Comparison of ENCODE assay signal across 25 cellular contexts in genomic region chr15:77225088-77225487, GRCh38.
DNase-seq lines count a peak whose midpoint lies in the region; ATAC-seq and TF ChIP-seq lines count a peak whose summit lies in the region.
"Had no signal": no experiment of that assay in that cellular context is flagged by ENCODE, and none has a peak within 500 bp of the region (broad histone marks: within the 10 kb centered on the region; RNA-seq: fewer than 3 reads in every experiment).

No MANE protein-coding gene starts in this region.

- H3K36me3 ChIP-seq in cardiac muscle cell (no peaks in the 10 kb centered on the region), heart left ventricle (no peaks in the 10 kb centered on the region), adipocyte (ENCODE audit: control insufficient read depth, insufficient read depth, low read length, severe bottlenecking) (peaks cover 14% of the 10 kb centered on the region), hepatocyte (replicated peaks; ENCODE audit: insufficient read depth, low read depth) (no peaks in the 10 kb centered on the region), Peyer's patch (no peaks in the 10 kb centered on the region)
- H3K36me3 ChIP-seq: adrenal gland, breast epithelium, lower lobe of right lung, thyroid gland had no signal

- peak overlapping the region; percentile 40 for H3K9ac ChIP-seq in adipocyte (ENCODE audit: low read length)

- peak in 1 of 2 donors; percentile 55 for DNase-seq in cardiac muscle cell (ENCODE audit: low read depth in 1 of 2, low spot score in 1 of 2)
- no peak for DNase-seq in heart left ventricle
- DNase-seq in adipocyte (ENCODE audit: low read depth), result peak; percentile 46
- no peak for DNase-seq in hepatocyte (ENCODE audit: low spot score)
- no peak for DNase-seq in NCI-H226
- DNase-seq in Peyer's patch, result no peak
- DNase-seq: 8988T; activated CD4-positive, alpha-beta T cell treated with anti-CD3 and anti-CD28 coated beads for 1 hour; activated T-cell treated with anti-CD3 and anti-CD28 coated beads, Interleukin-2, amount 50 U/mL, for 1 hour; adrenal gland; cortex of kidney; foreskin fibroblast; hippocampal formation; lower lobe of right lung; NCI-H187 treated with DMSO at 0.1 percent for 48 hours; NCI-H2227 treated with DMSO at 0.1 percent for 48 hours; NCI-H82; SHP77; stimulated activated CD4-positive, alpha-beta T cell treated with anti-CD3 and anti-CD28 coated beads, Interleukin-4, amount 100 ng/mL, for 24 hours; stimulated activated naive CD4-positive, alpha-beta T cell treated with Interleukin-2 at 50 U/mL for 16 hours; SW 1271; thyroid gland had no signal

- TF ChIP-seq POLR2A in heart left ventricle (IDR thresholded peaks at IDR 0.05) (no peak), Peyer's patch (IDR thresholded peaks at IDR 0.05) (no peak)

- H3K4me3 ChIP-seq in cardiac muscle cell, result no peak overlapping the region
- H3K4me3 ChIP-seq in heart left ventricle, result no peak overlapping the region
- no peak overlapping the region for H3K4me3 ChIP-seq in adipocyte (ENCODE audit: low read length)
- no peak overlapping the region for H3K4me3 ChIP-seq in hepatocyte
- no peak overlapping the region for H3K4me3 ChIP-seq in Peyer's patch
- H3K4me3 ChIP-seq: adrenal gland, breast epithelium, lower lobe of right lung, thyroid gland had no signal

- ATAC-seq in heart left ventricle (no peak), HG02885 (IDR thresholded peaks at IDR 0.05; ENCODE audit: poor library complexity, unreplicated experiment) (no peak), GM21786 (IDR thresholded peaks at IDR 0.05; ENCODE audit: unreplicated experiment) (no peak)
- ATAC-seq: lower lobe of right lung had no signal

- intact Hi-C loops in heart left ventricle (cut with DNase I), result loop anchor here in 1 of 10 donors (10.0 kb wide), 1 partner anchor 190 kb away; no protein-coding TSS in a partner anchor

- H3K27ac ChIP-seq in cardiac muscle cell, result peak overlapping the region; percentile 9
- H3K27ac ChIP-seq in heart left ventricle, result no peak overlapping the region
- H3K27ac ChIP-seq in hepatocyte, result peak overlapping the region; percentile 13
- H3K27ac ChIP-seq in Peyer's patch, result no peak overlapping the region
- H3K27ac ChIP-seq: adrenal gland, breast epithelium, lower lobe of right lung, thyroid gland had no signal

- no peak overlapping the region for H3K4me2 ChIP-seq in hepatocyte

- H3K9me2 ChIP-seq in hepatocyte (replicated peaks; ENCODE audit: insufficient read depth), result no peaks in the 10 kb centered on the region

- H2AFZ ChIP-seq in hepatocyte, result no peak overlapping the region

- H4K20me1 ChIP-seq in hepatocyte (ENCODE audit: insufficient read depth, poor library complexity, severe bottlenecking), result no peaks in the 10 kb centered on the region

- H3K9me3 ChIP-seq in cardiac muscle cell (ENCODE audit: low read depth) (no peaks in the 10 kb centered on the region), heart left ventricle (no peaks in the 10 kb centered on the region), adipocyte (ENCODE audit: control insufficient read depth, low read length) (no peaks in the 10 kb centered on the region), hepatocyte (ENCODE audit: low read depth) (no peaks in the 10 kb centered on the region), Peyer's patch (no peaks in the 10 kb centered on the region)
- H3K9me3 ChIP-seq: adrenal gland, breast epithelium, lower lobe of right lung, thyroid gland had no signal

- H3K79me2 ChIP-seq in hepatocyte, result no peaks in the 10 kb centered on the region

- H3K4me1 ChIP-seq in cardiac muscle cell (ENCODE audit: low read depth), result peaks cover 22% of the 10 kb centered on the region
- peaks cover 0 to 51% (median 18%) of the 10 kb centered on the region in 12 donors for H3K4me1 ChIP-seq in heart left ventricle
- H3K4me1 ChIP-seq in adipocyte (ENCODE audit: control insufficient read depth, insufficient read depth, low read length), result peaks cover 21% of the 10 kb centered on the region
- H3K4me1 ChIP-seq in hepatocyte (ENCODE audit: insufficient read depth), result peaks cover 10% of the 10 kb centered on the region
- peaks cover 0 to 8% (median 0%) of the 10 kb centered on the region in 4 donors for H3K4me1 ChIP-seq in Peyer's patch
- H3K4me1 ChIP-seq: breast epithelium, thyroid gland had no signal

- 55 to 66% (median 61%) methylated on average over 2 of the region's 2 CpGs for WGBS in heart left ventricle, 4 donors
- 88% methylated on average over 2 of the region's 2 CpGs for WGBS in hepatocyte (ENCODE audit: low lambda C conversion rate, missing lambda C conversion rate)

- TF ChIP-seq CTCF in cardiac muscle cell (IDR thresholded peaks at IDR 0.05; ENCODE audit: low read depth, low read length) (no peak), heart left ventricle (IDR thresholded peaks at IDR 0.05) (no peak), hepatocyte (IDR thresholded peaks at IDR 0.05; ENCODE audit: poor library complexity) (no peak), Peyer's patch (IDR thresholded peaks at IDR 0.05) (no peak)

- H3K27me3 ChIP-seq in cardiac muscle cell, result no peaks in the 10 kb centered on the region
- no peaks in the 10 kb centered on the region for H3K27me3 ChIP-seq in heart left ventricle
- no peaks in the 10 kb centered on the region for H3K27me3 ChIP-seq in adipocyte (replicated peaks; ENCODE audit: control insufficient read depth, insufficient read depth, low read length)
- no peaks in the 10 kb centered on the region for H3K27me3 ChIP-seq in hepatocyte
- H3K27me3 ChIP-seq in Peyer's patch, result no peaks in the 10 kb centered on the region
- H3K27me3 ChIP-seq: adrenal gland, breast epithelium, thyroid gland had no signal

Comparison
In these comparisons a context has a peak if more than half of its experiments do, and no peak if none do; other contexts are left out.
1. H3K27ac ChIP-seq: peak in cardiac muscle cell (single experiment) and hepatocyte (single experiment); none in heart left ventricle (0 of 12) and Peyer's patch (0 of 4).